Comparison of ENCODE assay signal across 11 cellular contexts in the genomic region with DNA sequence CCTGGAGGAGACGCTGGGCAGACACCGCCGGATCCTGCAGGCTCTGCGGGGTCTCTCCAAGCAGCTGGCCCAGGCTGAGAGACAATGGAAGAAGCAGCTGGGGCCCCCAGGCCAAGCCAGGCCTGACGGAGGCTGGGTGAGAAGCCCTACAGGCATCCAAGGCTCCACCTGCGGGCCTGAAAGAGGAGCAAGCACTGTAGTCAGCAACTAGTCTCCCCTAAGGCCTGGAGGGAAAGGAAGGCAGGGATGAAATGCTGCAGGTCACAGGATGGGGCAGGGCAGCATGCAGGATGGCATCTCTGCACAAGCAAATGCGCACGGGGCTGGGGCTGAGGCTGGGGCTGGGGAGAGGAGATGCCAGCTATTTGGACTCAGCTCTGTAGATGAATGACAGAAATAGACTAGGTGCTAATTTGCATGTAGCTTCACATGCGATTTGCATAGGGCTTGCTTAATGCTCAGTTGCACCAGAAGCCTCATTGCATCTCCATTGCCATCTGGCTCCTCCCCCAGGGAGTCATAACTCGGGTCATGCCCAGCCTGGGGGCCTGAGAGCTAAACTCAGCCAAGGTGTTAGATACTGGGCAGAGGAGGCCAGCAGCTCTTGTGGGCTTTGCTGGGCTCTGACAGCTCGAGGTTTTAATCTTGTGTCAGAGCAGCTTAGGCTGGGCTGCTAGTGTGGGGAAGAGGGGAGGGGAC. TPM values are rescaled to one million over a fixed set of nuclear protein-coding genes. Genes with fewer than 3 reads are reported as not detected.
DNase-seq lines count a peak whose midpoint lies in the region; ATAC-seq, FAIRE-seq and TF ChIP-seq lines count a peak whose summit lies in the region.
"Had no signal": no experiment of that assay in that cellular context is flagged by ENCODE, and none has a peak within 500 bp of the region (broad histone marks: within the 10 kb centered on the region; RNA-seq: fewer than 3 reads in every experiment).

No MANE protein-coding gene starts in this region.

- H3K4me3 Mint-ChIP-seq in CD4-positive, alpha-beta T cell: no peak overlapping the region
- H3K4me3 Mint-ChIP-seq: activated T-helper 1 cell treated with anti-CD3 and anti-CD28 coated beads, Interleukin-12 subunit alpha, Interleukin-12 subunit beta, Interleukin-2, Interleukin-4 antibody, amounts not matched to agents 30 ng/mL and 10 ng/mL and 1 ng/mL, durations not matched to agents 14 hours and 24 hours and 36 hours had no signal

- 0 out of 4 replicates have a peak overlapping the region, but pooled peaks of 1 of the 2 experiments have one; percentile 12 for H3K9ac ChIP-seq in K562 (ENCODE audit: insufficient read depth in 1 of 2, low read depth in 2 of 2, low read length in 2 of 2)
- no peak overlapping the region for H3K9ac ChIP-seq in smooth muscle cell (ENCODE audit: low read depth)

- no peaks in the 10 kb centered on the region for H4K20me1 ChIP-seq in K562 (replicated peaks; ENCODE audit: control insufficient read depth, insufficient read depth, low read length)
- no peaks in the 10 kb centered on the region for H4K20me1 ChIP-seq in smooth muscle cell (ENCODE audit: low read depth)

- intact Hi-C loops in K562 (cut with micrococcal nuclease): no loop called here
- intact Hi-C loops in sigmoid colon (cut with DNase I): no loop called here
- intact Hi-C loops in CD4-positive, alpha-beta T cell (cut with DNase I, micrococcal nuclease): no loop called here

- ATAC-seq in GM19395 (IDR thresholded peaks at IDR 0.05; ENCODE audit: unreplicated experiment) (peak; percentile 81), HG03378 (IDR thresholded peaks at IDR 0.05; ENCODE audit: unreplicated experiment) (peak; percentile 72), K562 (no peak)
- ATAC-seq in CD4-positive, alpha-beta T cell (ENCODE audit: poor library complexity): no peak

- H3K36me3 ChIP-seq in K562 (ENCODE audit: control insufficient read depth, insufficient read depth, low read length) (no peaks in the 10 kb centered on the region), smooth muscle cell (ENCODE audit: low read depth) (no peaks in the 10 kb centered on the region), sigmoid colon (no peaks in the 10 kb centered on the region)

- TF ChIP-seq EP300 in K562 (IDR thresholded peaks at IDR 0.05; ENCODE audit: low read length): no peak
- TF ChIP-seq EP300 in sigmoid colon (IDR thresholded peaks at IDR 0.05): no peak

- in situ Hi-C loops in K562 (cut with MboI): no loop called here

- H3K36me3 Mint-ChIP-seq in CD4-positive, alpha-beta T cell (ENCODE audit: low read depth): no peaks in the 10 kb centered on the region

- H3K27ac Mint-ChIP-seq in CD4-positive, alpha-beta T cell: no peak overlapping the region
- H3K27ac Mint-ChIP-seq: activated T-helper 1 cell treated with anti-CD3 and anti-CD28 coated beads, Interleukin-12 subunit alpha, Interleukin-12 subunit beta, Interleukin-2, Interleukin-4 antibody, amounts not matched to agents 30 ng/mL and 10 ng/mL and 1 ng/mL, durations not matched to agents 14 hours and 24 hours and 36 hours had no signal

- peaks cover 6 to 21% of the 10 kb centered on the region in 2 experiments; a peak in 3 of 5 replicates for H3K4me1 ChIP-seq in K562 (replicated peaks in 1 of 2; ENCODE audit: control insufficient read depth in 2 of 2, insufficient read depth in 2 of 2, low read length in 2 of 2)
- peaks cover 15% of the 10 kb centered on the region for H3K4me1 ChIP-seq in smooth muscle cell (ENCODE audit: low read depth)
- peaks cover 0 to 10% (median 7%) of the 10 kb centered on the region in 4 donors for H3K4me1 ChIP-seq in sigmoid colon

- no peaks in the 10 kb centered on the region for H3K4me1 Mint-ChIP-seq in CD4-positive, alpha-beta T cell (ENCODE audit: low read depth)

- H3K9me3 Mint-ChIP-seq in CD4-positive, alpha-beta T cell: no peaks in the 10 kb centered on the region
- H3K9me3 Mint-ChIP-seq: activated T-helper 1 cell treated with anti-CD3 and anti-CD28 coated beads, Interleukin-12 subunit alpha, Interleukin-12 subunit beta, Interleukin-2, Interleukin-4 antibody, amounts not matched to agents 30 ng/mL and 10 ng/mL and 1 ng/mL, durations not matched to agents 14 hours and 24 hours and 36 hours had no signal

- FAIRE-seq in K562 (lab: Jason Lieb, UNC) (no peak), frontal cortex (lab: Jason Lieb, UNC) (no peak)

- H2AFZ ChIP-seq in K562 (ENCODE audit: low read depth, low read length): no peak overlapping the region
- no peak overlapping the region for H2AFZ ChIP-seq in smooth muscle cell (ENCODE audit: low read depth)

- H3K4me2 ChIP-seq in K562 (ENCODE audit: insufficient read depth, low read length) (no peak overlapping the region), smooth muscle cell (no peak overlapping the region)

- H3K9me3 ChIP-seq in K562 (replicated peaks; ENCODE audit: control insufficient read depth, insufficient read depth, low read depth, low read length) (no peaks in the 10 kb centered on the region), smooth muscle cell (replicated peaks; ENCODE audit: low read depth) (no peaks in the 10 kb centered on the region), sigmoid colon (no peaks in the 10 kb centered on the region)
- H3K9me3 ChIP-seq in CD4-positive, alpha-beta T cell (ENCODE audit: control insufficient read depth, low read length): no peaks in the 10 kb centered on the region

- POLR2A ChIA-PET in K562 (lab: Yijun Ruan, JAX): no interaction called here
- POLR2A ChIA-PET in CD4-positive, alpha-beta T cell (lab: Charles Lee): no interaction called here

- no peak for TF ChIP-seq RAD21 in K562 (CRISPR knock-in tag; conservative IDR thresholded peaks at IDR 0.05 in 1 of 2, IDR thresholded peaks at IDR 0.05 in 1 of 2)

- H3K4me3 ChIP-seq in K562 (no peak overlapping the region), smooth muscle cell (no peak overlapping the region), sigmoid colon (no peak overlapping the region)

- H3K9me1 ChIP-seq in K562 (ENCODE audit: control insufficient read depth, insufficient read depth, low read length): no peaks in the 10 kb centered on the region

- BruUV-seq in K562 (replicated peaks; lab: Mats Ljungman, UMichigan): no TSS peak

- 14% methylated on average over 11 of the region's 11 CpGs for WGBS in K562 (ENCODE audit: insufficient coverage, low coverage, missing lambda C conversion rate)
- WGBS in smooth muscle cell (ENCODE audit: low lambda C conversion rate): 61% methylated on average over 11 of the region's 11 CpGs
- WGBS in sigmoid colon, 2 donors: 65 to 72% methylated on average over 11 of the region's 11 CpGs

- TF ChIP-seq CTCF in GM10266 (IDR thresholded peaks at IDR 0.05; ENCODE audit: control insufficient read depth, insufficient read depth, low read depth, missing control alignments): no peak
- no peak for TF ChIP-seq CTCF in K562 (IDR thresholded peaks at IDR 0.05 in 2 of 3, conservative IDR thresholded peaks at IDR 0.05 in 1 of 3; ENCODE audit: insufficient read depth in 2 of 3, low read depth in 1 of 3, low read length in 3 of 3)
- TF ChIP-seq CTCF in smooth muscle cell (IDR thresholded peaks at IDR 0.05; ENCODE audit: borderline replicate concordance, insufficient read depth, poor library complexity, severe bottlenecking): no peak
- no peak for TF ChIP-seq CTCF in sigmoid colon (IDR thresholded peaks at IDR 0.05)
- TF ChIP-seq CTCF in CD4-positive, alpha-beta T cell (IDR thresholded peaks at IDR 0.05): no peak

- peaks cover 3 to 23% of the 10 kb centered on the region in 2 experiments; a peak in 4 of 5 replicates for H3K27me3 ChIP-seq in K562 (ENCODE audit: control insufficient read depth in 2 of 2, insufficient read depth in 2 of 2, low read length in 2 of 2)
- peaks cover 23% of the 10 kb centered on the region for H3K27me3 ChIP-seq in smooth muscle cell (ENCODE audit: low read depth)
- peaks cover 0 to 8% (median 7%) of the 10 kb centered on the region in 3 donors for H3K27me3 ChIP-seq in sigmoid colon
- H3K27me3 ChIP-seq in CD4-positive, alpha-beta T cell (ENCODE audit: control insufficient read depth, insufficient read depth, low read length): no peaks in the 10 kb centered on the region

- TF ChIP-seq POLR2A in K562 (conservative IDR thresholded peaks at IDR 0.05) (no peak), sigmoid colon (IDR thresholded peaks at IDR 0.05) (no peak)

- H3K79me2 ChIP-seq in K562 (ENCODE audit: control insufficient read depth, insufficient read depth, low read length) (no peaks in the 10 kb centered on the region), smooth muscle cell (ENCODE audit: low read depth) (no peaks in the 10 kb centered on the region)

- no peaks in the 10 kb centered on the region for H3F3A ChIP-seq in smooth muscle cell (ENCODE audit: low read depth)

- peaks cover 7% of the 10 kb centered on the region for H3K27me3 Mint-ChIP-seq in CD4-positive, alpha-beta T cell

- H3K27ac ChIP-seq in K562 (ENCODE audit: extremely low read depth, low read depth, low read length): no peak overlapping the region
- no peak overlapping the region for H3K27ac ChIP-seq in smooth muscle cell (ENCODE audit: low read depth)
- no peak overlapping the region for H3K27ac ChIP-seq in sigmoid colon
- no peak overlapping the region for H3K27ac ChIP-seq in CD4-positive, alpha-beta T cell (ENCODE audit: low read depth, low read length)

- CTCF ChIA-PET in K562 (lab: Yijun Ruan, JAX; ENCODE audit: low intra/inter-chr PET ratio): no interaction called here
- CTCF ChIA-PET in CD4-positive, alpha-beta T cell (lab: Charles Lee): no interaction called here

- DNase-seq in GM10266 (ENCODE audit: extremely low spot score): peak; percentile 64
- DNase-seq in K562 (ENCODE audit: extremely low read depth in 1 of 4, low spot score in 3 of 4): no peak
- DNase-seq in smooth muscle cell (lab: John Stamatoyannopoulos, UW; ENCODE audit: unreplicated experiment): no peak
- no peak for DNase-seq in sigmoid colon
- DNase-seq in CD4-positive, alpha-beta T cell: no peak
- DNase-seq in frontal cortex (ENCODE audit: low spot score in 2 of 2): no peak
- DNase-seq: foreskin melanocyte had no signal

RNA-seq across cellular contexts. Expression of a gene that starts 5.2 kb away (rescaled TPM):
- not detected in 2 replicates for total RNA-seq in K562 (2011; cell fraction: chromatin; rRNA removed; ENCODE audit: low replicate concordance)
- total RNA-seq in K562 (2011; cell fraction: nucleolus; rRNA removed): not detected in 2 replicates
- not detected in 2 replicates for total RNA-seq in K562 (2011; cell fraction: nucleoplasm; rRNA removed)
- total RNA-seq in K562 (2014; rRNA removed): not detected in 2 replicates
- total RNA-seq in K562 (2014; rRNA removed; fragmentation: Illumina TruSeq; extraction: Trizol): not detected in 2 replicates
- not detected in 2 replicates for total RNA-seq in K562 (2015; rRNA removed; fragmentation: Illumina TruSeq; extraction: Trizol)
- total RNA-seq in K562 (2021): not detected in 2 replicates
- polyA plus RNA-seq in K562 (2011; rRNA removed): not detected in 2 replicates
- 0.04 TPM in 1 of 2 replicates, not detected in the other for polyA plus RNA-seq in K562 (2011; cell fraction: cytosol; rRNA removed)
- 0.04 TPM in 1 of 2 replicates, not detected in the other for polyA plus RNA-seq in K562 (2011; cell fraction: nucleus; rRNA removed)
- polyA plus RNA-seq in K562 (2012): not detected in 2 replicates
- not detected in 2 replicates for polyA plus RNA-seq in K562 (2014; fragmentation: Illumina TruSeq; extraction: Trizol)
- not detected for polyA plus RNA-seq in K562 (2014; fragmentation: Nextera tagmentation; extraction: Ambion mirVana)
- polyA plus RNA-seq in K562 (2014; rRNA removed): not detected in 2 replicates
- polyA minus RNA-seq in K562 (2011; rRNA and poly(A)+ RNA removed): not detected in 2 replicates
- polyA minus RNA-seq in K562 (2011; cell fraction: cytosol; rRNA and poly(A)+ RNA removed): not detected in 2 replicates
- polyA minus RNA-seq in K562 (2011; cell fraction: nucleus; rRNA and poly(A)+ RNA removed): not detected in 2 replicates
- 0.04 and 0.22 TPM in 2 replicates for total RNA-seq in smooth muscle cell
- not detected in 2 replicates for polyA plus RNA-seq in smooth muscle cell
- total RNA-seq in sigmoid colon: under 1 TPM in 1 of 4 donors, not detected in 3; 0.41 TPM
- under 1 TPM in 1 of 3 donors, not detected in 2; 0.28 TPM for polyA plus RNA-seq in sigmoid colon
- total RNA-seq in CD4-positive, alpha-beta T cell: under 1 TPM; 0.16 to 0.53 TPM
- 0.82 TPM for total RNA-seq in frontal cortex
- total RNA-seq: urinary bladder had no signal

RNA-seq across cellular contexts. Expression of a gene that starts 8.6 kb away (rescaled TPM):
- not detected in 2 replicates for total RNA-seq in K562 (2011; cell fraction: chromatin; rRNA removed; ENCODE audit: low replicate concordance)
- total RNA-seq in K562 (2011; cell fraction: nucleolus; rRNA removed): 0.17 TPM in 1 of 2 replicates, not detected in the other
- not detected in 2 replicates for total RNA-seq in K562 (2011; cell fraction: nucleoplasm; rRNA removed)
- total RNA-seq in K562 (2014; rRNA removed) (not detected in 2 replicates), K562 (2014; rRNA removed; fragmentation: Illumina TruSeq; extraction: Trizol) (not detected in 2 replicates), K562 (2015; rRNA removed; fragmentation: Illumina TruSeq; extraction: Trizol) (not detected in 2 replicates), K562 (2021) (not detected in 2 replicates), smooth muscle cell (not detected in 2 replicates), sigmoid colon (1 to 10 TPM in 1 of 4 donors, not detected in 3; 1.8 TPM), frontal cortex (not detected)
- polyA plus RNA-seq in K562 (2011; rRNA removed) (not detected in 2 replicates), K562 (2014; fragmentation: Illumina TruSeq; extraction: Trizol) (not detected in 2 replicates), K562 (2014; fragmentation: Nextera tagmentation; extraction: Ambion mirVana) (not detected), K562 (2014; rRNA removed) (not detected in 2 replicates), smooth muscle cell (not detected in 2 replicates), sigmoid colon (under 1 TPM in 1 of 3 donors, not detected in 2; 0.64 TPM)
- not detected in 2 replicates for polyA plus RNA-seq in K562 (2011; cell fraction: cytosol; rRNA removed)
- polyA plus RNA-seq in K562 (2011; cell fraction: nucleus; rRNA removed): not detected in 2 replicates
- polyA plus RNA-seq in K562 (2012): not detected in 2 replicates
- not detected in 2 replicates for polyA minus RNA-seq in K562 (2011; rRNA and poly(A)+ RNA removed)
- not detected in 2 replicates for polyA minus RNA-seq in K562 (2011; cell fraction: cytosol; rRNA and poly(A)+ RNA removed)
- not detected in 2 replicates for polyA minus RNA-seq in K562 (2011; cell fraction: nucleus; rRNA and poly(A)+ RNA removed)
- under 1 TPM; 0.56 to 0.93 TPM for total RNA-seq in CD4-positive, alpha-beta T cell

RNA-seq across cellular contexts. Expression of a gene that starts 21.7 kb away (rescaled TPM):
- 107 and 242 TPM in 2 replicates for total RNA-seq in K562 (2011; cell fraction: chromatin; rRNA removed; ENCODE audit: low replicate concordance)
- 124 and 125 TPM in 2 replicates for total RNA-seq in K562 (2011; cell fraction: nucleolus; rRNA removed)
- 82.4 and 89.4 TPM in 2 replicates for total RNA-seq in K562 (2011; cell fraction: nucleoplasm; rRNA removed)
- total RNA-seq in K562 (2014; rRNA removed): 34.9 and 35.9 TPM in 2 replicates
- 18.2 and 19.3 TPM in 2 replicates for total RNA-seq in K562 (2014; rRNA removed; fragmentation: Illumina TruSeq; extraction: Trizol)
- 24.9 and 25.5 TPM in 2 replicates for total RNA-seq in K562 (2015; rRNA removed; fragmentation: Illumina TruSeq; extraction: Trizol)
- total RNA-seq in K562 (2021): 36.9 and 38.3 TPM in 2 replicates
- 61.5 and 68.0 TPM in 2 replicates for polyA plus RNA-seq in K562 (2011; rRNA removed)
- polyA plus RNA-seq in K562 (2011; cell fraction: cytosol; rRNA removed): 45.9 and 75.1 TPM in 2 replicates
- 426 and 551 TPM in 2 replicates for polyA plus RNA-seq in K562 (2011; cell fraction: nucleus; rRNA removed)
- 42.4 and 44.3 TPM in 2 replicates for polyA plus RNA-seq in K562 (2012)
- polyA plus RNA-seq in K562 (2014; fragmentation: Illumina TruSeq; extraction: Trizol): 43.2 and 49.7 TPM in 2 replicates
- polyA plus RNA-seq in K562 (2014; fragmentation: Nextera tagmentation; extraction: Ambion mirVana): under 1 TPM; 0.68 to 0.88 TPM
- 60.9 and 62.5 TPM in 2 replicates for polyA plus RNA-seq in K562 (2014; rRNA removed)
- polyA minus RNA-seq in K562 (2011; rRNA and poly(A)+ RNA removed): 23.1 and 27.7 TPM in 2 replicates
- polyA minus RNA-seq in K562 (2011; cell fraction: cytosol; rRNA and poly(A)+ RNA removed): 13.6 and 16.5 TPM in 2 replicates
- polyA minus RNA-seq in K562 (2011; cell fraction: nucleus; rRNA and poly(A)+ RNA removed): 38.5 and 48.7 TPM in 2 replicates
- 14.2 and 24.1 TPM in 2 replicates for total RNA-seq in smooth muscle cell
- polyA plus RNA-seq in smooth muscle cell: 20.8 and 23.7 TPM in 2 replicates
- 10 to 100 TPM; 21.1 to 46.8 (median 30.6) TPM for total RNA-seq in sigmoid colon
- polyA plus RNA-seq in sigmoid colon: 10 to 100 TPM; 46.9 to 48.6 (median 48.4) TPM
- total RNA-seq in CD4-positive, alpha-beta T cell: 10 to 100 TPM; 37.8 to 38.9 TPM
- 30.6 TPM for total RNA-seq in frontal cortex

RNA-seq across cellular contexts. Expression of a gene that starts 39.4 kb away (rescaled TPM):
- total RNA-seq in K562 (2011; cell fraction: chromatin; rRNA removed; ENCODE audit: low replicate concordance): 52.2 and 176 TPM in 2 replicates
- 117 and 118 TPM in 2 replicates for total RNA-seq in K562 (2011; cell fraction: nucleolus; rRNA removed)
- total RNA-seq in K562 (2011; cell fraction: nucleoplasm; rRNA removed): 62.6 and 63.9 TPM in 2 replicates
- total RNA-seq in K562 (2014; rRNA removed) (22.7 and 25.4 TPM in 2 replicates), K562 (2014; rRNA removed; fragmentation: Illumina TruSeq; extraction: Trizol) (9.2 and 13.8 TPM in 2 replicates), K562 (2015; rRNA removed; fragmentation: Illumina TruSeq; extraction: Trizol) (22.5 and 24.8 TPM in 2 replicates), K562 (2021) (108 and 112 TPM in 2 replicates), smooth muscle cell (10.4 and 19.6 TPM in 2 replicates), sigmoid colon (10 to 100 TPM in 3 of 4 donors, 1 to 10 TPM in 1; 9.7 to 22.4 (median 14.2) TPM), frontal cortex (26.5 TPM)
- polyA plus RNA-seq in K562 (2011; rRNA removed) (17.2 and 21.5 TPM in 2 replicates), K562 (2014; fragmentation: Illumina TruSeq; extraction: Trizol) (63.0 and 74.3 TPM in 2 replicates), K562 (2014; fragmentation: Nextera tagmentation; extraction: Ambion mirVana) (1 to 10 TPM; 1.5 to 2.4 TPM), K562 (2014; rRNA removed) (32.6 and 41.5 TPM in 2 replicates), smooth muscle cell (14.1 and 16.5 TPM in 2 replicates), sigmoid colon (100 to 1,000 TPM in 1 of 3 donors, 10 to 100 TPM in 2; 40.8 to 125 (median 55.0) TPM)
- polyA plus RNA-seq in K562 (2011; cell fraction: cytosol; rRNA removed): 16.6 and 23.4 TPM in 2 replicates
- 82.8 and 107 TPM in 2 replicates for polyA plus RNA-seq in K562 (2011; cell fraction: nucleus; rRNA removed)
- 62.3 and 74.3 TPM in 2 replicates for polyA plus RNA-seq in K562 (2012)
- 13.5 and 19.1 TPM in 2 replicates for polyA minus RNA-seq in K562 (2011; rRNA and poly(A)+ RNA removed)
- polyA minus RNA-seq in K562 (2011; cell fraction: cytosol; rRNA and poly(A)+ RNA removed): 39.6 and 42.3 TPM in 2 replicates
- 24.8 and 30.3 TPM in 2 replicates for polyA minus RNA-seq in K562 (2011; cell fraction: nucleus; rRNA and poly(A)+ RNA removed)
- total RNA-seq in CD4-positive, alpha-beta T cell: 100 to 1,000 TPM; 114 to 118 TPM

RNA-seq across cellular contexts. Expression of a gene that starts 51.9 kb away (rescaled TPM):
- total RNA-seq in K562 (2011; cell fraction: chromatin; rRNA removed; ENCODE audit: low replicate concordance): 69.8 and 124 TPM in 2 replicates
- total RNA-seq in K562 (2011; cell fraction: nucleolus; rRNA removed): 114 and 116 TPM in 2 replicates
- total RNA-seq in K562 (2011; cell fraction: nucleoplasm; rRNA removed): 109 and 111 TPM in 2 replicates
- total RNA-seq in K562 (2014; rRNA removed) (15.2 and 23.5 TPM in 2 replicates), K562 (2014; rRNA removed; fragmentation: Illumina TruSeq; extraction: Trizol) (16.0 and 17.0 TPM in 2 replicates), K562 (2015; rRNA removed; fragmentation: Illumina TruSeq; extraction: Trizol) (20.0 and 20.1 TPM in 2 replicates), K562 (2021) (40.9 and 44.6 TPM in 2 replicates), smooth muscle cell (47.5 and 55.5 TPM in 2 replicates), sigmoid colon (10 to 100 TPM; 27.8 to 37.8 (median 36.2) TPM), frontal cortex (4.5 TPM)
- polyA plus RNA-seq in K562 (2011; rRNA removed) (40.2 and 90.8 TPM in 2 replicates), K562 (2014; fragmentation: Illumina TruSeq; extraction: Trizol) (53.7 and 61.1 TPM in 2 replicates), K562 (2014; fragmentation: Nextera tagmentation; extraction: Ambion mirVana) (10 to 100 TPM in 1 of 2 experiments, 1 to 10 TPM in 1; 5.9 to 11.2 TPM), K562 (2014; rRNA removed) (28.1 and 40.0 TPM in 2 replicates), smooth muscle cell (80.3 and 87.6 TPM in 2 replicates), sigmoid colon (100 to 1,000 TPM in 1 of 3 donors, 10 to 100 TPM in 2; 28.7 to 131 (median 33.0) TPM)
- polyA plus RNA-seq in K562 (2011; cell fraction: cytosol; rRNA removed): 101 and 104 TPM in 2 replicates
- 78.5 and 87.1 TPM in 2 replicates for polyA plus RNA-seq in K562 (2011; cell fraction: nucleus; rRNA removed)
- 44.8 and 53.4 TPM in 2 replicates for polyA plus RNA-seq in K562 (2012)
- 44.2 and 47.1 TPM in 2 replicates for polyA minus RNA-seq in K562 (2011; rRNA and poly(A)+ RNA removed)
- 29.1 and 32.0 TPM in 2 replicates for polyA minus RNA-seq in K562 (2011; cell fraction: cytosol; rRNA and poly(A)+ RNA removed)
- 20.1 and 28.2 TPM in 2 replicates for polyA minus RNA-seq in K562 (2011; cell fraction: nucleus; rRNA and poly(A)+ RNA removed)
- total RNA-seq in CD4-positive, alpha-beta T cell: 10 to 100 TPM; 56.1 to 56.9 TPM

Comparison
In these comparisons a context has a peak if more than half of its experiments do, and no peak if none do; other contexts are left out.
1. ATAC-seq: peak in GM19395 (single experiment) and HG03378 (single experiment); none in K562 (single experiment) and CD4-positive, alpha-beta T cell (single experiment).